Comparison of ENCODE assay signal across 8 cellular contexts in genomic region chr11:94544832-94545640, GRCh38. TPM values are rescaled to one million over a fixed set of nuclear protein-coding genes. Genes with fewer than 3 reads are reported as not detected.
A peak's percentile ranks its signal among the peaks of the same experiment; 100 is the strongest.
DNase-seq lines count a peak whose midpoint lies in the region; ATAC-seq and TF ChIP-seq lines count a peak whose summit lies in the region.

No MANE protein-coding gene starts in this region.

- H3K4me3 ChIP-seq in AG04449 (ENCODE audit: low read depth, low read length) (peak overlapping the region; percentile 63), HUES6 (ENCODE audit: low read depth, low read length) (peak overlapping the region; percentile 77), breast epithelium (peak overlapping the region; percentile 76 to 82 (median 77)), left lung (peak overlapping the region; percentile 58 to 62), suprapubic skin (peak overlapping the region; percentile 67)

- TF ChIP-seq POLR2A in breast epithelium (IDR thresholded peaks at IDR 0.05) (no peak), suprapubic skin (IDR thresholded peaks at IDR 0.05) (no peak)

- CTCF ChIA-PET in AG04449 (lab: Yijun Ruan, JAX), result interaction anchor here (0.9 to 3.1 kb wide), 8 partner anchors 10 to 58 kb away, joined by 3 to 11 read pairs (median 5); no protein-coding TSS in a partner anchor

- H3K36me3 ChIP-seq in HUES6 (ENCODE audit: control insufficient read depth, insufficient read depth, low read length) (no peaks in the 10 kb centered on the region), breast epithelium (no peaks in the 10 kb centered on the region), left lung (no peaks in the 10 kb centered on the region), suprapubic skin (no peaks in the 10 kb centered on the region)

- intact Hi-C loops in breast epithelium (cut with DNase I; ENCODE audit: low total_unique reads) (no loop called here), left lung (cut with DNase I) (no loop called here)

- POLR2A ChIA-PET in AG04449 (lab: Yijun Ruan, JAX), result no interaction called here

- peaks cover 31% of the 10 kb centered on the region for H3K27me3 ChIP-seq in HUES6 (ENCODE audit: control insufficient read depth, insufficient read depth, low read length)
- no peaks in the 10 kb centered on the region for H3K27me3 ChIP-seq in breast epithelium
- no peaks in the 10 kb centered on the region for H3K27me3 ChIP-seq in left lung
- H3K27me3 ChIP-seq in suprapubic skin, result no peaks in the 10 kb centered on the region

- H3K4me1 ChIP-seq in HUES6 (ENCODE audit: control insufficient read depth, insufficient read depth, low read length), result peaks cover 11% of the 10 kb centered on the region
- H3K4me1 ChIP-seq in breast epithelium, result no peaks in the 10 kb centered on the region
- H3K4me1 ChIP-seq in left lung, result peaks cover 26 to 62% of the 10 kb centered on the region in 2 donors
- peaks cover 62% of the 10 kb centered on the region for H3K4me1 ChIP-seq in suprapubic skin

- no peak for DNase-seq in AG04449 (ENCODE audit: low read depth, low spot score)
- no peak for DNase-seq in breast epithelium (ENCODE audit: low spot score in 2 of 2)
- peak in 1 of 2 donors; percentile 88 for DNase-seq in left lung
- DNase-seq in suprapubic skin (ENCODE audit: low spot score in 2 of 2), result peak; percentile 78 to 81
- DNase-seq in NCI-H1930 (lab: John Stamatoyannopoulos, UW), result no peak
- no peak for DNase-seq in NCI-H2081 treated with DMSO at 0.1 percent for 48 hours (lab: John Stamatoyannopoulos, UW)

- H3K9me3 ChIP-seq in HUES6 (ENCODE audit: control insufficient read depth, insufficient read depth, low read depth, low read length) (no peaks in the 10 kb centered on the region), breast epithelium (no peaks in the 10 kb centered on the region), left lung (no peaks in the 10 kb centered on the region), suprapubic skin (no peaks in the 10 kb centered on the region)

- TF ChIP-seq CTCF in AG04449 (IDR thresholded peaks at IDR 0.05; ENCODE audit: insufficient read depth, low read length, missing control alignments) (no peak), breast epithelium (IDR thresholded peaks at IDR 0.05) (no peak), left lung (IDR thresholded peaks at IDR 0.05) (no peak), suprapubic skin (IDR thresholded peaks at IDR 0.05) (no peak)

- WGBS in suprapubic skin, result 26% methylated on average over 39 of the region's 72 CpGs

- ATAC-seq in left lung (no peak), GM18873 (IDR thresholded peaks at IDR 0.05; ENCODE audit: low FRiP score, unreplicated experiment) (no peak)

- peak overlapping the region; percentile 90 for H3K9ac ChIP-seq in HUES6 (ENCODE audit: low read length)

- H3K27ac ChIP-seq in HUES6 (ENCODE audit: low read depth, low read length) (no peak overlapping the region), breast epithelium (peak overlapping the region; percentile 95), left lung (peak overlapping the region; percentile 97 to 99), suprapubic skin (peak overlapping the region; percentile 98)

- no peak for TF ChIP-seq EP300 in suprapubic skin (IDR thresholded peaks at IDR 0.05)

RNA-seq across cellular contexts. Expression of gene FUT4, which starts 1.3 kb away (rescaled TPM):
- total RNA-seq in breast epithelium, result 1 to 10 TPM; 3.9 to 9.4 (median 5.3) TPM
- 1 to 10 TPM; 6.2 to 7.3 TPM for total RNA-seq in left lung
- 1 to 10 TPM; 1.6 to 3.5 (median 2.8) TPM for total RNA-seq in suprapubic skin

RNA-seq across cellular contexts. Expression of gene PIWIL4, which starts 22.1 kb away (rescaled TPM):
- total RNA-seq in breast epithelium (1 to 10 TPM; 4.8 to 6.7 (median 5.6) TPM), left lung (1 to 10 TPM; 1.3 to 2.7 TPM), suprapubic skin (1 to 10 TPM in 3 of 4 donors, under 1 TPM in 1; 0.91 to 2.5 (median 1.8) TPM)

RNA-seq across cellular contexts. Expression of gene C11orf97, which starts 32.8 kb away (rescaled TPM):
- total RNA-seq in breast epithelium, result not detected
- 1 to 10 TPM in 1 of 2 donors, not detected in 1; 1.8 TPM for total RNA-seq in left lung
- not detected for total RNA-seq in suprapubic skin

RNA-seq across cellular contexts. Expression of gene ANKRD49, which starts 51.3 kb away (rescaled TPM):
- 10 to 100 TPM; 18.4 to 23.6 (median 21.3) TPM for total RNA-seq in breast epithelium
- total RNA-seq in left lung, result 10 to 100 TPM in 1 of 2 donors, 1 to 10 TPM in 1; 9.8 to 13.1 TPM
- 10 to 100 TPM in 3 of 4 donors, 1 to 10 TPM in 1; 5.0 to 23.4 (median 18.2) TPM for total RNA-seq in suprapubic skin

RNA-seq across cellular contexts. Expression of gene MRE11, which starts 51.4 kb away (rescaled TPM):
- total RNA-seq in breast epithelium (10 to 100 TPM; 18.1 to 33.1 (median 22.3) TPM), left lung (10 to 100 TPM; 15.5 to 20.8 TPM), suprapubic skin (10 to 100 TPM; 12.2 to 45.2 (median 18.4) TPM)

Comparison
In these comparisons a context has a peak if more than half of its experiments do, and no peak if none do; other contexts are left out.
1. DNase-seq: peak in suprapubic skin (2 of 2); none in AG04449 (single experiment), breast epithelium (0 of 2), NCI-H1930 (0 of 2) and NCI-H2081 treated with DMSO at 0.1 percent for 48 hours (single experiment).
2. Peak in every context shown above with its lines, with median percentiles within 50 percentile points of each other: H3K4me3 ChIP-seq.